Comparison of ENCODE assay signal across 10 cellular contexts in genomic region chr12:47268501-47269459, GRCh38.
DNase-seq lines count a peak whose midpoint lies in the region; ATAC-seq, FAIRE-seq and TF ChIP-seq lines count a peak whose summit lies in the region.
"Had no signal": no experiment of that assay in that cellular context is flagged by ENCODE, and none has a peak within 500 bp of the region (broad histone marks: within the 10 kb centered on the region; RNA-seq: fewer than 3 reads in every experiment).

No MANE protein-coding gene starts in this region.

- peaks cover 64% of the 10 kb centered on the region for H3K4me1 ChIP-seq in keratinocyte (ENCODE audit: control insufficient read depth, extremely low read depth, insufficient read depth, low read length)

- H4K20me1 ChIP-seq in keratinocyte (ENCODE audit: control insufficient read depth, extremely low read depth, insufficient read depth, low read length): no peaks in the 10 kb centered on the region

- ATAC-seq in GM18858 (IDR thresholded peaks at IDR 0.05; ENCODE audit: unreplicated experiment): peak; percentile 80
- ATAC-seq in GM21737 (IDR thresholded peaks at IDR 0.05; ENCODE audit: unreplicated experiment): peak; percentile 80
- ATAC-seq in HG03565 (IDR thresholded peaks at IDR 0.05; ENCODE audit: unreplicated experiment): peak; percentile 67

- peak overlapping the region; percentile 99 for H3K27ac ChIP-seq in keratinocyte (ENCODE audit: control insufficient read depth, insufficient read depth, low read length)

- dilution Hi-C loops in keratinocyte (cut with MboI; ENCODE audit: extremely low pct_ligation_motif_present, low sequenced_read_pairs): no loop called here

- peak overlapping the region; percentile 69 for H3K4me2 ChIP-seq in keratinocyte (ENCODE audit: control insufficient read depth, extremely low read depth, insufficient read depth, low read depth, low read length)

- FAIRE-seq in keratinocyte (lab: Jason Lieb, UNC): no peak

- H3K4me3 ChIP-seq in keratinocyte (ENCODE audit: control insufficient read depth in 2 of 3, extremely low read depth in 1 of 3, insufficient read depth in 2 of 3, low read depth in 1 of 3, low read length in 3 of 3): peak overlapping the region in 1 of 3 experiments; percentile 36

- no peaks in the 10 kb centered on the region for H3K27me3 ChIP-seq in keratinocyte (ENCODE audit: control insufficient read depth, extremely low read depth, insufficient read depth, low read length)

- TF ChIP-seq CTCF in keratinocyte (optimal IDR thresholded peaks at IDR 0.05 in 1 of 3, IDR thresholded peaks at IDR 0.05 in 1 of 3, conservative IDR thresholded peaks at IDR 0.05 in 1 of 3; ENCODE audit: extremely low read depth in 1 of 3, insufficient read depth in 2 of 3, low read length in 3 of 3): no peak

- peaks cover 0 to 3% of the 10 kb centered on the region in 2 experiments for H3K36me3 ChIP-seq in keratinocyte (ENCODE audit: control insufficient read depth in 2 of 2, extremely low read depth in 1 of 2, insufficient read depth in 2 of 2, low read length in 2 of 2)

- no peaks in the 10 kb centered on the region for H3K9me3 ChIP-seq in keratinocyte (ENCODE audit: control insufficient read depth, low read depth, low read length)

- no peaks in the 10 kb centered on the region for H3K9me1 ChIP-seq in keratinocyte (ENCODE audit: control insufficient read depth, extremely low read depth, insufficient read depth, low read length)

- H2AFZ ChIP-seq in keratinocyte (ENCODE audit: control insufficient read depth, low read length): no peak overlapping the region

- no peaks in the 10 kb centered on the region for H3K79me2 ChIP-seq in keratinocyte (ENCODE audit: control insufficient read depth, insufficient read depth, low read length)

- no peak overlapping the region for H3K9ac ChIP-seq in keratinocyte (ENCODE audit: control insufficient read depth, extremely low read depth, insufficient read depth, low read length)

- DNase-seq in keratinocyte (ENCODE audit: low read depth, low spot score): no peak
- no peak for DNase-seq in NCI-H510A (lab: John Stamatoyannopoulos, UW)
- no peak for DNase-seq in Kasumi-1 (lab: John Stamatoyannopoulos, UW)
- DNase-seq in NCI-H2227 (lab: John Stamatoyannopoulos, UW; ENCODE audit: unreplicated experiment): no peak
- no peak for DNase-seq in NCI-H1048 (lab: John Stamatoyannopoulos, UW)
- DNase-seq: activated CD4-positive, alpha-beta memory T cell treated with anti-CD3 and anti-CD28 coated beads, Interleukin-2, amount 10 ng/mL, durations not matched to agents 7 days and 5 days; NCI-H2081 had no signal
